ENCODE assay signal across 1 cellular context in genomic region chr3:134463676-134464611, GRCh38.
TF ChIP-seq lines count a peak whose summit lies in the region.

No MANE protein-coding gene starts in this region.

TF ChIP-seq in H1, 55 proteins besides CTCF, POLR2A, EP300 and RAD21:
- TF ChIP-seq RNF2 (IDR thresholded peaks at IDR 0.05; ENCODE audit: borderline replicate concordance, low read depth, low read length, missing control alignments, poor library complexity, severe bottlenecking) (no peak), ASH2L (IDR thresholded peaks at IDR 0.05; ENCODE audit: low read length) (peak; percentile 89), YY1 (IDR thresholded peaks at IDR 0.05; ENCODE audit: low read depth, low read length) (no peak), SIRT6 (IDR thresholded peaks at IDR 0.05; ENCODE audit: low read length) (no peak), BCL11A (IDR thresholded peaks at IDR 0.05; ENCODE audit: low read depth in 2 of 2, low read length in 2 of 2) (peak in 1 of 2 experiments; percentile 32), GABPA (IDR thresholded peaks at IDR 0.05; ENCODE audit: borderline replicate concordance, insufficient read depth, low read length) (no peak), ZNF274 (IDR thresholded peaks at IDR 0.05; ENCODE audit: borderline replicate concordance, extremely low read depth, low read length) (no peak), ATF3 (IDR thresholded peaks at IDR 0.05; ENCODE audit: insufficient read depth, low read depth, low read length) (no peak), JUN (IDR thresholded peaks at IDR 0.05; ENCODE audit: low read depth, low read length) (no peak), SIN3A (conservative IDR thresholded peaks at IDR 0.05 in 1 of 2, IDR thresholded peaks at IDR 0.05 in 1 of 2; ENCODE audit: low read depth in 1 of 2, low read length in 2 of 2) (no peak), CTBP2 (IDR thresholded peaks at IDR 0.05; ENCODE audit: borderline replicate concordance, insufficient read depth, insufficient read length, low read length) (no peak), TEAD4 (IDR thresholded peaks at IDR 0.05; ENCODE audit: low read depth, low read length) (peak; percentile 99), GTF2F1 (IDR thresholded peaks at IDR 0.05; ENCODE audit: borderline replicate concordance, low read depth, low read length) (no peak), CREB1 (IDR thresholded peaks at IDR 0.05) (no peak), CBX8 (IDR thresholded peaks at IDR 0.05; ENCODE audit: borderline replicate concordance, low read depth, low read length) (no peak), BACH1 (IDR thresholded peaks at IDR 0.05; ENCODE audit: low read length) (no peak), CHD7 (IDR thresholded peaks at IDR 0.05; ENCODE audit: insufficient replicate concordance, low read length) (peak; percentile 29), KDM1A (IDR thresholded peaks at IDR 0.05; ENCODE audit: borderline replicate concordance, low read length) (no peak), JUND (IDR thresholded peaks at IDR 0.05; ENCODE audit: low read length) (no peak), HDAC6 (IDR thresholded peaks at IDR 0.05; ENCODE audit: low read depth, low read length) (no peak), HDAC2 (IDR thresholded peaks at IDR 0.05; ENCODE audit: borderline replicate concordance in 1 of 2, low read depth in 2 of 2, low read length in 2 of 2) (peak in 1 of 2 experiments; percentile 43; a peak in 1 of 4 replicates), E2F6 (IDR thresholded peaks at IDR 0.05) (no peak), SIX5 (IDR thresholded peaks at IDR 0.05; ENCODE audit: low read depth, low read length) (no peak), SP4 (IDR thresholded peaks at IDR 0.05; ENCODE audit: low read length) (no peak), KDM4A (IDR thresholded peaks at IDR 0.05; ENCODE audit: low read depth, low read length, severe bottlenecking) (no peak), SP2 (IDR thresholded peaks at IDR 0.05; ENCODE audit: low read length) (no peak), EGR1 (IDR thresholded peaks at IDR 0.05; ENCODE audit: borderline replicate concordance, low read depth, low read length) (no peak), POLR2AphosphoS5 (IDR thresholded peaks at IDR 0.05; ENCODE audit: low read depth, low read length) (peak; percentile 84), FOSL1 (IDR thresholded peaks at IDR 0.05; ENCODE audit: insufficient read depth, low read depth, low read length) (no peak), TAF7 (optimal IDR thresholded peaks at IDR 0.05; ENCODE audit: borderline replicate concordance, low read depth, low read length) (no peak), USF2 (IDR thresholded peaks at IDR 0.05; ENCODE audit: low read length) (no peak), MAX (IDR thresholded peaks at IDR 0.05) (no peak), TBP (IDR thresholded peaks at IDR 0.05; ENCODE audit: low read depth, low read length) (peak; percentile 55; the same call in 1 of the 2 replicates), SP1 (IDR thresholded peaks at IDR 0.05; ENCODE audit: low read depth, low read length) (peak; percentile 91), TCF12 (IDR thresholded peaks at IDR 0.05; ENCODE audit: low read depth, low read length) (0 out of 2 replicates have a peak, but pooled peaks have one; percentile 59), TAF1 (IDR thresholded peaks at IDR 0.05; ENCODE audit: low read depth, low read length) (peak; percentile 77), CHD2 (IDR thresholded peaks at IDR 0.05; ENCODE audit: low read length) (no peak), SRF (IDR thresholded peaks at IDR 0.05; ENCODE audit: low read depth, low read length) (no peak), POU5F1 (IDR thresholded peaks at IDR 0.05; ENCODE audit: low read depth, low read length) (no peak), NANOG (IDR thresholded peaks at IDR 0.05; ENCODE audit: insufficient read depth, low read depth, low read length, poor library complexity, severe bottlenecking) (no peak)
